Comparison of ENCODE assay signal across 8 cellular contexts in genomic region chr11:16737860-16738197, GRCh38. TPM values are rescaled to one million over a fixed set of nuclear protein-coding genes. Genes with fewer than 3 reads are reported as not detected.
DNase-seq lines count a peak whose midpoint lies in the region; ATAC-seq lines count a peak whose summit lies in the region.

No MANE protein-coding gene starts in this region.

- no peaks in the 10 kb centered on the region for H3K27me3 Mint-ChIP-seq in stimulated activated naive B cell treated with anti-CD40 and anti-IgM and Interleukin-4, amounts not matched to agents 10 μg/mL and 1 μg/mL and 100 μg/mL, for 72 hours
- no peaks in the 10 kb centered on the region for H3K27me3 Mint-ChIP-seq in activated naive CD4-positive, alpha-beta T cell treated with anti-CD3 and anti-CD28 coated beads, Interleukin-2, amount 10 ng/mL, durations not matched to agents 7 days and 5 days

- intact Hi-C loops in left cardiac atrium (cut with DNase I): no loop called here

- H3K4me1 Mint-ChIP-seq in stimulated activated naive B cell treated with anti-CD40 and anti-IgM and Interleukin-4, amounts not matched to agents 10 μg/mL and 1 μg/mL and 100 μg/mL, for 72 hours: peaks cover 10 to 20% of the 10 kb centered on the region in 2 donors
- H3K4me1 Mint-ChIP-seq in activated naive CD4-positive, alpha-beta T cell treated with anti-CD3 and anti-CD28 coated beads, Interleukin-2, amount 10 ng/mL, durations not matched to agents 7 days and 5 days: peaks cover 14% of the 10 kb centered on the region

- no peaks in the 10 kb centered on the region for H3K9me3 Mint-ChIP-seq in stimulated activated naive B cell treated with anti-CD40 and anti-IgM and Interleukin-4, amounts not matched to agents 10 μg/mL and 1 μg/mL and 100 μg/mL, for 72 hours
- no peaks in the 10 kb centered on the region for H3K9me3 Mint-ChIP-seq in activated naive CD4-positive, alpha-beta T cell treated with anti-CD3 and anti-CD28 coated beads, Interleukin-2, amount 10 ng/mL, durations not matched to agents 7 days and 5 days

- peak overlapping the region; percentile 80 for H3K4me3 ChIP-seq in SJCRH30

- no peak overlapping the region for H3K27ac Mint-ChIP-seq in stimulated activated naive B cell treated with anti-CD40 and anti-IgM and Interleukin-4, amounts not matched to agents 10 μg/mL and 1 μg/mL and 100 μg/mL, for 72 hours
- H3K27ac Mint-ChIP-seq in activated naive CD4-positive, alpha-beta T cell treated with anti-CD3 and anti-CD28 coated beads, Interleukin-2, amount 10 ng/mL, durations not matched to agents 7 days and 5 days: no peak overlapping the region

- H3K27me3 ChIP-seq in SJCRH30: no peaks in the 10 kb centered on the region

- ATAC-seq in GM18907 (IDR thresholded peaks at IDR 0.05; ENCODE audit: unreplicated experiment) (peak; percentile 19), HG02763 (IDR thresholded peaks at IDR 0.05; ENCODE audit: unreplicated experiment) (peak; percentile 9), left cardiac atrium (peak; percentile 7 to 31)
- ATAC-seq in stimulated activated naive B cell treated with anti-CD40 and anti-IgM and Interleukin-4, amounts not matched to agents 10 μg/mL and 1 μg/mL and 100 μg/mL, for 72 hours (replicated peaks): peak; percentile 12 to 18

- H3K36me3 ChIP-seq in SJCRH30: peaks cover 15% of the 10 kb centered on the region

- CTCF ChIA-PET in activated naive CD4-positive, alpha-beta T cell treated with anti-CD3 and anti-CD28 coated beads, Interleukin-2, amount 10 ng/mL, durations not matched to agents 7 days and 5 days (lab: Charles Lee): interaction anchor here (0.7 kb wide), 1 partner anchor 993 kb away, joined by 3 read pairs; no protein-coding TSS in a partner anchor

- DNase-seq in SJCRH30 (peak in 1 of 2 experiments; percentile 39), left cardiac atrium (peak; percentile 23), GOT3 (lab: John Stamatoyannopoulos, UW) (no peak)
- DNase-seq in stimulated activated naive B cell treated with anti-CD40 and anti-IgM and Interleukin-4, amounts not matched to agents 10 μg/mL and 1 μg/mL and 100 μg/mL, for 72 hours: no peak
- no peak for DNase-seq in activated naive CD4-positive, alpha-beta T cell treated with anti-CD3 and anti-CD28 coated beads, Interleukin-2, amount 10 ng/mL, durations not matched to agents 7 days and 5 days
- no peak for DNase-seq in effector CD8-positive, alpha-beta T cell (lab: John Stamatoyannopoulos, UW)

- no peaks in the 10 kb centered on the region for H3K9me3 ChIP-seq in SJCRH30 (replicated peaks)

- H3K4me1 ChIP-seq in SJCRH30: peaks cover 9% of the 10 kb centered on the region

- H3K36me3 Mint-ChIP-seq in stimulated activated naive B cell treated with anti-CD40 and anti-IgM and Interleukin-4, amounts not matched to agents 10 μg/mL and 1 μg/mL and 100 μg/mL, for 72 hours: peaks cover 2 to 16% of the 10 kb centered on the region in 2 donors
- H3K36me3 Mint-ChIP-seq in activated naive CD4-positive, alpha-beta T cell treated with anti-CD3 and anti-CD28 coated beads, Interleukin-2, amount 10 ng/mL, durations not matched to agents 7 days and 5 days: peaks cover 15% of the 10 kb centered on the region

- peak overlapping the region; percentile 92 for H3K27ac ChIP-seq in SJCRH30

- no peak overlapping the region for H3K4me3 Mint-ChIP-seq in stimulated activated naive B cell treated with anti-CD40 and anti-IgM and Interleukin-4, amounts not matched to agents 10 μg/mL and 1 μg/mL and 100 μg/mL, for 72 hours
- no peak overlapping the region for H3K4me3 Mint-ChIP-seq in activated naive CD4-positive, alpha-beta T cell treated with anti-CD3 and anti-CD28 coated beads, Interleukin-2, amount 10 ng/mL, durations not matched to agents 7 days and 5 days

RNA-seq across cellular contexts. Expression of gene C11orf58, which starts 0.6 kb away (rescaled TPM):
- total RNA-seq in SJCRH30 (2014; rRNA removed; shearing (Covaris generic)): 201 and 237 TPM in 2 replicates
- 100 to 1,000 TPM in 1 of 2 donors, 10 to 100 TPM in 1; 91.2 to 128 TPM for total RNA-seq in left cardiac atrium
